8 cellular contexts compared by ENCODE assay signal in genomic region chr15:58330836-58331561, GRCh38.
DNase-seq lines count a peak whose midpoint lies in the region; FAIRE-seq and TF ChIP-seq lines count a peak whose summit lies in the region.

No MANE protein-coding gene starts in this region.

- H3K4me1 Mint-ChIP-seq in T-helper 1 cell treated with Interleukin-12 subunit alpha and Interleukin-12 subunit beta and Interleukin-4 antibody, amounts not matched to agents 30 μg/mL and 1 μg/mL, for 36 hours (ENCODE audit: low read depth), result peaks cover 41% of the 10 kb centered on the region
- H3K4me1 Mint-ChIP-seq in activated T-helper 2 cell treated with anti-CD3 and anti-CD28 coated beads, Interferon-gamma antibody, Interleukin-2, Interleukin-4, amounts not matched to agents 10 μg/mL and 5 μg/mL and 100 μg/mL, durations not matched to agents 14 hours and 24 hours and 36 hours (ENCODE audit: low read depth), result peaks cover 43% of the 10 kb centered on the region

- peaks cover 31% of the 10 kb centered on the region for H3K4me1 ChIP-seq in keratinocyte (ENCODE audit: control insufficient read depth, extremely low read depth, insufficient read depth, low read length)
- peaks cover 28% of the 10 kb centered on the region for H3K4me1 ChIP-seq in stomach smooth muscle (ENCODE audit: control insufficient read depth, insufficient read depth, low read length)

- H3K9ac ChIP-seq in keratinocyte (ENCODE audit: control insufficient read depth, extremely low read depth, insufficient read depth, low read length) (no peak overlapping the region), stomach smooth muscle (ENCODE audit: low read length in 2 of 2) (no peak overlapping the region)

- H4K20me1 ChIP-seq in keratinocyte (ENCODE audit: control insufficient read depth, extremely low read depth, insufficient read depth, low read length), result no peaks in the 10 kb centered on the region

- DNase-seq in T-helper 1 cell, result no peak
- DNase-seq in activated T-helper 2 cell treated with anti-CD3 and anti-CD28 coated beads, Interferon-gamma antibody, Interleukin-2, Interleukin-4, amounts not matched to agents 10 μg/mL and 5 μg/mL and 100 μg/mL, durations not matched to agents 14 hours and 24 hours and 36 hours (ENCODE audit: low spot score), result no peak
- DNase-seq in keratinocyte (ENCODE audit: low read depth, low spot score), result no peak
- no peak for DNase-seq in effector CD8-positive, alpha-beta T cell (lab: John Stamatoyannopoulos, UW)
- no peak for DNase-seq in HK-2 (ENCODE audit: unreplicated experiment)
- DNase-seq in NCI-H187 (lab: John Stamatoyannopoulos, UW), result no peak

- H3K9me3 Mint-ChIP-seq in T-helper 1 cell treated with Interleukin-12 subunit alpha and Interleukin-12 subunit beta and Interleukin-4 antibody, amounts not matched to agents 30 μg/mL and 1 μg/mL, for 36 hours, result peaks cover 14% of the 10 kb centered on the region
- H3K9me3 Mint-ChIP-seq in activated T-helper 2 cell treated with anti-CD3 and anti-CD28 coated beads, Interferon-gamma antibody, Interleukin-2, Interleukin-4, amounts not matched to agents 10 μg/mL and 5 μg/mL and 100 μg/mL, durations not matched to agents 14 hours and 24 hours and 36 hours, result peaks cover 15% of the 10 kb centered on the region

- intact Hi-C loops in activated T-helper 2 cell treated with anti-CD3 and anti-CD28 coated beads, Interferon-gamma antibody, Interleukin-2, Interleukin-4, amounts not matched to agents 10 μg/mL and 5 μg/mL and 100 μg/mL, durations not matched to agents 14 hours and 24 hours and 36 hours (cut with micrococcal nuclease), result no loop called here

- H3K9me1 ChIP-seq in keratinocyte (ENCODE audit: control insufficient read depth, extremely low read depth, insufficient read depth, low read length), result no peaks in the 10 kb centered on the region

- H3K9me3 ChIP-seq in keratinocyte (ENCODE audit: control insufficient read depth, low read depth, low read length) (no peaks in the 10 kb centered on the region), stomach smooth muscle (ENCODE audit: control insufficient read depth in 2 of 2, low read length in 2 of 2) (no peaks in the 10 kb centered on the region)

- peak overlapping the region; percentile 56 for H3K4me3 Mint-ChIP-seq in T-helper 1 cell treated with Interleukin-12 subunit alpha and Interleukin-12 subunit beta and Interleukin-4 antibody, amounts not matched to agents 30 μg/mL and 1 μg/mL, for 36 hours
- no peak overlapping the region for H3K4me3 Mint-ChIP-seq in activated T-helper 2 cell treated with anti-CD3 and anti-CD28 coated beads, Interferon-gamma antibody, Interleukin-2, Interleukin-4, amounts not matched to agents 10 μg/mL and 5 μg/mL and 100 μg/mL, durations not matched to agents 14 hours and 24 hours and 36 hours (ENCODE audit: low read depth)

- H3K27ac ChIP-seq in keratinocyte (ENCODE audit: control insufficient read depth, insufficient read depth, low read length) (peak overlapping the region; percentile 89), stomach smooth muscle (ENCODE audit: low read length) (peak overlapping the region; percentile 85)

- H3K27me3 ChIP-seq in keratinocyte (ENCODE audit: control insufficient read depth, extremely low read depth, insufficient read depth, low read length), result no peaks in the 10 kb centered on the region
- H3K27me3 ChIP-seq in stomach smooth muscle (ENCODE audit: control insufficient read depth in 1 of 2, insufficient read depth in 2 of 2, low read length in 2 of 2), result no peaks in the 10 kb centered on the region

- H2AFZ ChIP-seq in keratinocyte (ENCODE audit: control insufficient read depth, low read length), result peak overlapping the region; percentile 38

- peak overlapping the region; percentile 92 for H3K27ac Mint-ChIP-seq in T-helper 1 cell treated with Interleukin-12 subunit alpha and Interleukin-12 subunit beta and Interleukin-4 antibody, amounts not matched to agents 30 μg/mL and 1 μg/mL, for 36 hours
- peak overlapping the region; percentile 96 for H3K27ac Mint-ChIP-seq in activated T-helper 2 cell treated with anti-CD3 and anti-CD28 coated beads, Interferon-gamma antibody, Interleukin-2, Interleukin-4, amounts not matched to agents 10 μg/mL and 5 μg/mL and 100 μg/mL, durations not matched to agents 14 hours and 24 hours and 36 hours

- no peaks in the 10 kb centered on the region for H3K36me3 ChIP-seq in keratinocyte (ENCODE audit: control insufficient read depth in 2 of 2, extremely low read depth in 1 of 2, insufficient read depth in 2 of 2, low read length in 2 of 2)
- H3K36me3 ChIP-seq in stomach smooth muscle (ENCODE audit: control insufficient read depth in 2 of 2, insufficient read depth in 2 of 2, low read length in 2 of 2), result no peaks in the 10 kb centered on the region

- peaks cover 9% of the 10 kb centered on the region for H3K36me3 Mint-ChIP-seq in T-helper 1 cell treated with Interleukin-12 subunit alpha and Interleukin-12 subunit beta and Interleukin-4 antibody, amounts not matched to agents 30 μg/mL and 1 μg/mL, for 36 hours (ENCODE audit: low read depth)
- no peaks in the 10 kb centered on the region for H3K36me3 Mint-ChIP-seq in activated T-helper 2 cell treated with anti-CD3 and anti-CD28 coated beads, Interferon-gamma antibody, Interleukin-2, Interleukin-4, amounts not matched to agents 10 μg/mL and 5 μg/mL and 100 μg/mL, durations not matched to agents 14 hours and 24 hours and 36 hours (ENCODE audit: low read depth)

- peak overlapping the region; percentile 57 for H3K4me2 ChIP-seq in keratinocyte (ENCODE audit: control insufficient read depth, extremely low read depth, insufficient read depth, low read depth, low read length)

- H3K79me2 ChIP-seq in keratinocyte (ENCODE audit: control insufficient read depth, insufficient read depth, low read length), result no peaks in the 10 kb centered on the region

- H3K4me3 ChIP-seq in keratinocyte (ENCODE audit: control insufficient read depth in 2 of 3, extremely low read depth in 1 of 3, insufficient read depth in 2 of 3, low read depth in 1 of 3, low read length in 3 of 3) (no peak overlapping the region), stomach smooth muscle (ENCODE audit: low read length in 2 of 2) (no peak overlapping the region)

- no peak for FAIRE-seq in keratinocyte (lab: Jason Lieb, UNC)

- no peak for TF ChIP-seq CTCF in keratinocyte (optimal IDR thresholded peaks at IDR 0.05 in 1 of 3, IDR thresholded peaks at IDR 0.05 in 1 of 3, conservative IDR thresholded peaks at IDR 0.05 in 1 of 3; ENCODE audit: extremely low read depth in 1 of 3, insufficient read depth in 2 of 3, low read length in 3 of 3)

- dilution Hi-C loops in keratinocyte (cut with MboI; ENCODE audit: extremely low pct_ligation_motif_present, low sequenced_read_pairs), result no loop called here

- H3K27me3 Mint-ChIP-seq in T-helper 1 cell treated with Interleukin-12 subunit alpha and Interleukin-12 subunit beta and Interleukin-4 antibody, amounts not matched to agents 30 μg/mL and 1 μg/mL, for 36 hours (ENCODE audit: low read depth), result peaks cover 1% of the 10 kb centered on the region
- H3K27me3 Mint-ChIP-seq in activated T-helper 2 cell treated with anti-CD3 and anti-CD28 coated beads, Interferon-gamma antibody, Interleukin-2, Interleukin-4, amounts not matched to agents 10 μg/mL and 5 μg/mL and 100 μg/mL, durations not matched to agents 14 hours and 24 hours and 36 hours (ENCODE audit: low read depth), result no peaks in the 10 kb centered on the region
